Comparison of ENCODE assay signal across 14 cellular contexts in the genomic region with DNA sequence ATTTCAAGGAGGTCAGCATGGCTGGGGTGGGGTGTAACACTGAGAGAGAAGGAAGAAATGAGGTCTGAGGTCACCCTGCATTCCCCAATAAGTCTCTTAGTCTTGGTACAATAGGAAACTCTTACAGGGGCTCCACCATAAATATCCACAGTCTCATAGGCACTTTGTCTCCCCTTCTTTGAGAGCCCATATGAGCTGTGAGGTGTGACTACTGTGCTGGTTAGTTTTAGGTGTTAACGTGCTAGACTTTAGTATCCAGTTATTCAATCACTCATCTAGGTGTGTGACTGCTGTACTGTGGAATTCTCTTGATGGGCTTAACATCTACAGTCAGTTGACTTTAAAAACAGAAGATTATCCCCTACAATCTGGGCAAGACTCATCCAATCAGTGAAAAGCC.
"Had no signal": no experiment of that assay in that cellular context is flagged by ENCODE, and none has a peak within 500 bp of the region (broad histone marks: within the 10 kb centered on the region; RNA-seq: fewer than 3 reads in every experiment).

No MANE protein-coding gene starts in this region.

- H3K27ac Mint-ChIP-seq: activated B cell treated with CpG ODN at 0.5 μM for 24 hours; activated CD4-positive, alpha-beta T cell treated with anti-CD3 and anti-CD28 coated beads, Interleukin-2, amount 10 ng/mL, durations not matched to agents 24 days and 14 days; activated CD8-positive, alpha-beta T cell treated with anti-CD3 and anti-CD28 coated beads for 36 hours; activated naive CD4-positive, alpha-beta T cell treated with anti-CD3 and anti-CD28 coated beads, Interleukin-2, amount 50 U/mL, for 24 hours; naive B cell; stimulated activated naive CD8-positive, alpha-beta T cell treated with anti-CD3 and anti-CD28 coated beads, Interleukin-15, Interleukin-2, amounts not matched to agents 100 ng/mL and 50 ng/mL, for 24 hours had no signal

- H3K4me3 Mint-ChIP-seq: activated B cell treated with CpG ODN at 0.5 μM for 24 hours; activated CD4-positive, alpha-beta T cell treated with anti-CD3 and anti-CD28 coated beads, Interleukin-2, amount 10 ng/mL, durations not matched to agents 24 days and 14 days; activated CD8-positive, alpha-beta T cell treated with anti-CD3 and anti-CD28 coated beads for 36 hours; activated naive CD4-positive, alpha-beta T cell treated with anti-CD3 and anti-CD28 coated beads, Interleukin-2, amount 50 U/mL, for 24 hours; naive B cell; stimulated activated naive CD8-positive, alpha-beta T cell treated with anti-CD3 and anti-CD28 coated beads, Interleukin-15, Interleukin-2, amounts not matched to agents 100 ng/mL and 50 ng/mL, for 24 hours had no signal

- H3K36me3 Mint-ChIP-seq: activated naive CD4-positive, alpha-beta T cell treated with anti-CD3 and anti-CD28 coated beads, Interleukin-2, amount 50 U/mL, for 24 hours; naive B cell had no signal

- H3K4me1 Mint-ChIP-seq: activated naive CD4-positive, alpha-beta T cell treated with anti-CD3 and anti-CD28 coated beads, Interleukin-2, amount 50 U/mL, for 24 hours had no signal

- H3K27me3 Mint-ChIP-seq: activated CD4-positive, alpha-beta T cell treated with anti-CD3 and anti-CD28 coated beads, Interleukin-2, amount 10 ng/mL, durations not matched to agents 24 days and 14 days; activated naive CD4-positive, alpha-beta T cell treated with anti-CD3 and anti-CD28 coated beads, Interleukin-2, amount 50 U/mL, for 24 hours; stimulated activated naive CD8-positive, alpha-beta T cell treated with anti-CD3 and anti-CD28 coated beads, Interleukin-15, Interleukin-2, amounts not matched to agents 100 ng/mL and 50 ng/mL, for 24 hours had no signal

- DNase-seq: activated B cell treated with CpG ODN at 0.5 μM for 24 hours; activated CD4-positive, alpha-beta T cell treated with anti-CD3 and anti-CD28 coated beads, Interleukin-2, amount 10 ng/mL, durations not matched to agents 24 days and 14 days; activated CD8-positive, alpha-beta T cell treated with anti-CD3 and anti-CD28 coated beads for 36 hours; activated gamma-delta T cell; cerebellar nuclear complex; dermis blood vessel endothelial cell; effector memory CD4-positive, alpha-beta T cell; esophagus squamous epithelium; heart right ventricle; left lung; naive B cell; uterus had no signal

- ATAC-seq: activated CD8-positive, alpha-beta T cell treated with anti-CD3 and anti-CD28 coated beads for 36 hours; heart right ventricle; left lung had no signal

- H3K9me3 Mint-ChIP-seq: activated B cell treated with CpG ODN at 0.5 μM for 24 hours; activated CD4-positive, alpha-beta T cell treated with anti-CD3 and anti-CD28 coated beads, Interleukin-2, amount 10 ng/mL, durations not matched to agents 24 days and 14 days; activated CD8-positive, alpha-beta T cell treated with anti-CD3 and anti-CD28 coated beads for 36 hours; activated naive CD4-positive, alpha-beta T cell treated with anti-CD3 and anti-CD28 coated beads, Interleukin-2, amount 50 U/mL, for 24 hours had no signal
